Comparison of ENCODE assay signal across 11 cellular contexts in genomic region chr12:119673634-119674033, GRCh38. TPM values are rescaled to one million over a fixed set of nuclear protein-coding genes. Genes with fewer than 3 reads are reported as not detected.
A peak's percentile ranks its signal among the peaks of the same experiment; 100 is the strongest.
DNase-seq lines count a peak whose midpoint lies in the region; ATAC-seq and TF ChIP-seq lines count a peak whose summit lies in the region.
"Had no signal": no experiment of that assay in that cellular context is flagged by ENCODE, and none has a peak within 500 bp of the region (broad histone marks: within the 10 kb centered on the region; RNA-seq: fewer than 3 reads in every experiment).

No MANE protein-coding gene starts in this region.

- H3K4me3 ChIP-seq in mucosa of rectum (ENCODE audit: low read length in 2 of 2), result peak overlapping the region in 1 of 2 donors; percentile 43
- no peak overlapping the region for H3K4me3 ChIP-seq in upper lobe of left lung

- H3K27ac Mint-ChIP-seq in activated naive CD4-positive, alpha-beta T cell treated with anti-CD3 and anti-CD28 coated beads, Interleukin-2, amount 10 ng/mL, durations not matched to agents 7 days and 5 days, result peak overlapping the region; percentile 84
- peak overlapping the region; percentile 89 for H3K27ac Mint-ChIP-seq in endothelial cell (ENCODE audit: unreplicated experiment)

- no peaks in the 10 kb centered on the region for H3K9me3 Mint-ChIP-seq in activated naive CD4-positive, alpha-beta T cell treated with anti-CD3 and anti-CD28 coated beads, Interleukin-2, amount 10 ng/mL, durations not matched to agents 7 days and 5 days
- H3K9me3 Mint-ChIP-seq in endothelial cell (ENCODE audit: unreplicated experiment), result no peaks in the 10 kb centered on the region
- H3K9me3 Mint-ChIP-seq: naive B cell had no signal

- H3K27ac ChIP-seq in mucosa of rectum (ENCODE audit: low read depth in 2 of 2, low read length in 2 of 2) (peak overlapping the region; percentile 99 to 100), upper lobe of left lung (peak overlapping the region; percentile 52 to 99 (median 64))

- CTCF ChIA-PET in activated naive CD4-positive, alpha-beta T cell treated with anti-CD3 and anti-CD28 coated beads, Interleukin-2, amount 10 ng/mL, durations not matched to agents 7 days and 5 days (lab: Charles Lee), result no interaction called here

- peaks cover 56% of the 10 kb centered on the region for H3K4me1 Mint-ChIP-seq in activated naive CD4-positive, alpha-beta T cell treated with anti-CD3 and anti-CD28 coated beads, Interleukin-2, amount 10 ng/mL, durations not matched to agents 7 days and 5 days
- H3K4me1 Mint-ChIP-seq in endothelial cell (ENCODE audit: unreplicated experiment), result peaks cover 44% of the 10 kb centered on the region

- TF ChIP-seq POLR2A in upper lobe of left lung (IDR thresholded peaks at IDR 0.05), result no peak

- no peaks in the 10 kb centered on the region for H3K27me3 Mint-ChIP-seq in activated naive CD4-positive, alpha-beta T cell treated with anti-CD3 and anti-CD28 coated beads, Interleukin-2, amount 10 ng/mL, durations not matched to agents 7 days and 5 days
- H3K27me3 Mint-ChIP-seq in endothelial cell (ENCODE audit: unreplicated experiment), result peaks cover 4% of the 10 kb centered on the region
- H3K27me3 Mint-ChIP-seq: naive B cell had no signal

- peak; percentile 49 to 85 (median 78) for TF ChIP-seq EP300 in upper lobe of left lung (IDR thresholded peaks at IDR 0.05)

- peak overlapping the region; percentile 59 to 66 for H3K9ac ChIP-seq in mucosa of rectum (ENCODE audit: low read depth in 1 of 2, low read length in 2 of 2)

- H3K4me1 ChIP-seq in mucosa of rectum (ENCODE audit: control insufficient read depth in 2 of 2, insufficient read depth in 2 of 2, low read length in 2 of 2) (peaks cover 37 to 67% of the 10 kb centered on the region in 2 donors), upper lobe of left lung (peaks cover 49 to 70% (median 61%) of the 10 kb centered on the region in 4 donors)

- no peak for ATAC-seq in upper lobe of left lung (ENCODE audit: low FRiP score in 2 of 2)

- H3K27me3 ChIP-seq in mucosa of rectum (ENCODE audit: control insufficient read depth in 2 of 2, insufficient read depth in 2 of 2, low read length in 2 of 2) (no peaks in the 10 kb centered on the region), upper lobe of left lung (no peaks in the 10 kb centered on the region)

- H3K36me3 ChIP-seq in mucosa of rectum (ENCODE audit: control insufficient read depth in 2 of 2, insufficient read depth in 2 of 2, low read length in 2 of 2), result peaks cover 54 to 68% of the 10 kb centered on the region in 2 donors
- H3K36me3 ChIP-seq in upper lobe of left lung, result peaks cover 37 to 78% (median 54%) of the 10 kb centered on the region in 4 donors

- no peaks in the 10 kb centered on the region for H3K9me3 ChIP-seq in mucosa of rectum (ENCODE audit: control insufficient read depth in 2 of 2, low read length in 2 of 2)
- H3K9me3 ChIP-seq in upper lobe of left lung, result no peaks in the 10 kb centered on the region

- DNase-seq in activated naive CD4-positive, alpha-beta T cell treated with anti-CD3 and anti-CD28 coated beads, Interleukin-2, amount 10 ng/mL, durations not matched to agents 7 days and 5 days, result no peak
- no peak for DNase-seq in activated naive CD4-positive, alpha-beta T cell (lab: John Stamatoyannopoulos, UW)
- DNase-seq in endothelial cell (ENCODE audit: low spot score), result peak; percentile 24
- peak in 1 of 2 donors; percentile 51 for DNase-seq in upper lobe of left lung
- DNase-seq in DMS79 treated with DMSO at 0.1 percent for 48 hours (lab: John Stamatoyannopoulos, UW), result no peak
- DNase-seq in NK-92 treated with Interleukin-12 subunit alpha and Interleukin-12 subunit beta, amount 100 ng/mL, for 24 hours (lab: John Stamatoyannopoulos, UW), result no peak
- no peak for DNase-seq in iPS-NIHi11 (ENCODE audit: low spot score)
- DNase-seq: foreskin melanocyte, naive B cell, NCI-H1105 treated with DMSO at 0.1 percent for 48 hours had no signal

- peaks cover 85% of the 10 kb centered on the region for H3K36me3 Mint-ChIP-seq in activated naive CD4-positive, alpha-beta T cell treated with anti-CD3 and anti-CD28 coated beads, Interleukin-2, amount 10 ng/mL, durations not matched to agents 7 days and 5 days
- peaks cover 41% of the 10 kb centered on the region for H3K36me3 Mint-ChIP-seq in endothelial cell (ENCODE audit: low read depth, unreplicated experiment)

- H3K4me3 Mint-ChIP-seq in activated naive CD4-positive, alpha-beta T cell treated with anti-CD3 and anti-CD28 coated beads, Interleukin-2, amount 10 ng/mL, durations not matched to agents 7 days and 5 days, result peak overlapping the region; percentile 22
- no peak overlapping the region for H3K4me3 Mint-ChIP-seq in endothelial cell (ENCODE audit: unreplicated experiment)
- H3K4me3 Mint-ChIP-seq: naive B cell had no signal

- WGBS in upper lobe of left lung, 2 donors, result 31 to 33% methylated on average over 7 of the region's 7 CpGs

- TF ChIP-seq CTCF in endothelial cell (IDR thresholded peaks at IDR 0.05; ENCODE audit: unreplicated experiment) (no peak), upper lobe of left lung (IDR thresholded peaks at IDR 0.05) (no peak)

RNA-seq across cellular contexts. Expression of gene PRKAB1, which starts 5.7 kb away (rescaled TPM):
- 28.5 TPM for total RNA-seq in endothelial cell (ENCODE audit: unreplicated experiment)
- total RNA-seq in upper lobe of left lung, result 10 to 100 TPM; 44.2 to 90.3 (median 62.9) TPM
